In the genomic region with DNA sequence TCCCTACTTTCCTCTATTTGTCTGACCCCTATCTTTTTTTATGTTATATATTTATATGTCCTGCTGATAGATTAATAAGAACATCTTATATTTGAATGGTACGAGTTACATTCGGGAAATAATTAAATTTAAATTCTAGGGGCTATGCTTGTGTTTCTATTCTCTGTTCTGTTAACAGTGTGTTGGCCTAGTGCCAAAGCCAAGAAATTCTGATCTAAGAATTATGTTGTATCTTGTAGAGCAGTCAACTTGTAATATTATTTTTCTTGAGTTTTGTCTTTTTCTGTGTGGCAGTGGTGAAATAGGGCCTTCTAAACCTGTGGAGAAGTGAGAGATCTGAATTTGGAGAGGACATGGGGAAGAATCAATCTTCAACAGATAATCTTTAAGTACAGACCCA, we compare ENCODE assay signal across 19 cellular contexts.
"Had no signal": no experiment of that assay in that cellular context is flagged by ENCODE, and none has a peak within 500 bp of the region (broad histone marks: within the 10 kb centered on the region; RNA-seq: fewer than 3 reads in every experiment).

No MANE protein-coding gene starts in this region.

- H3K4me3 Mint-ChIP-seq: IgD-negative memory B cell had no signal

- H3K36me3 Mint-ChIP-seq: IgD-negative memory B cell had no signal

- H3K27me3 Mint-ChIP-seq: IgD-negative memory B cell had no signal

- H3K27ac Mint-ChIP-seq: IgD-negative memory B cell had no signal

- DNase-seq: Karpas-422, KG1, MG63, NCI-H1092, NCI-H1105 treated with DMSO at 0.1 percent for 48 hours, NCI-H1417 treated with DMSO at 0.1 percent for 48 hours, NCI-H146, NCI-H1694 treated with DMSO at 0.1 percent for 48 hours, NCI-H1930, NCI-H2081, NCI-H2107, NCI-H2227 treated with DMSO at 0.1 percent for 48 hours, NCI-H524, NCI-H526 treated with DMSO at 0.1 percent for 48 hours, NCI-H748 treated with DMSO at 0.1 percent for 48 hours, Right ventricle myocardium superior, RPMI8226, SIG-M5 had no signal

- H3K9me3 Mint-ChIP-seq: IgD-negative memory B cell had no signal
